9 cellular contexts compared by ENCODE assay signal in genomic region chr5:114360816-114361723, GRCh38. TPM values are rescaled to one million over a fixed set of nuclear protein-coding genes. Genes with fewer than 3 reads are reported as not detected.
A peak's percentile ranks its signal among the peaks of the same experiment; 100 is the strongest.
DNase-seq lines count a peak whose midpoint lies in the region; ATAC-seq and TF ChIP-seq lines count a peak whose summit lies in the region.
"Had no signal": no experiment of that assay in that cellular context is flagged by ENCODE, and none has a peak within 500 bp of the region (broad histone marks: within the 10 kb centered on the region; RNA-seq: fewer than 3 reads in every experiment).

No MANE protein-coding gene starts in this region.

- peak; percentile 1 for ATAC-seq in HG03159 (IDR thresholded peaks at IDR 0.05; ENCODE audit: unreplicated experiment)
- peak; percentile 23 to 79 (median 64) for ATAC-seq in heart right ventricle
- peak; percentile 19 to 65 (median 40) for ATAC-seq in psoas muscle
- no peak for ATAC-seq in HG02970 (IDR thresholded peaks at IDR 0.05; ENCODE audit: low FRiP score, unreplicated experiment)
- no peak for ATAC-seq in GM19452 (IDR thresholded peaks at IDR 0.05; ENCODE audit: unreplicated experiment)

- 0% methylated on average over 73 to 78 of the region's 78 CpGs for WGBS in heart right ventricle, 2 donors
- WGBS in psoas muscle, 3 donors = 1 to 2% (median 1%) methylated on average over 56 to 78 of the region's 78 CpGs

- H3K27ac ChIP-seq in heart right ventricle (peak overlapping the region in 8 of 10 donors; percentile 37 to 84 (median 73)), psoas muscle (peak overlapping the region; percentile 58)

- H3K4me3 ChIP-seq in heart right ventricle (peak overlapping the region; percentile 65 to 94 (median 82)), psoas muscle (peak overlapping the region; percentile 86)

- peak; percentile 8 for DNase-seq in activated CD4-positive, alpha-beta T cell treated with anti-CD3 and anti-CD28 coated beads for 48 hours
- DNase-seq in activated CD4-positive, alpha-beta T cell treated with anti-CD3 and anti-CD28 coated beads for 4 hours = no peak
- peak; percentile 18 for DNase-seq in SW480 (ENCODE audit: low spot score)
- peak; percentile 27 to 28 for DNase-seq in heart right ventricle
- DNase-seq in psoas muscle = peak; percentile 34 to 51

- H3K9me3 ChIP-seq in heart right ventricle (no peaks in the 10 kb centered on the region), psoas muscle (no peaks in the 10 kb centered on the region)

- peaks cover 7 to 35% (median 21%) of the 10 kb centered on the region in 9 donors for H3K4me1 ChIP-seq in heart right ventricle
- peaks cover 5% of the 10 kb centered on the region for H3K4me1 ChIP-seq in psoas muscle

- no peaks in the 10 kb centered on the region for H3K36me3 ChIP-seq in heart right ventricle
- H3K36me3 ChIP-seq in psoas muscle (ENCODE audit: insufficient read depth in 1 of 2, low read depth in 1 of 2) = no peaks in the 10 kb centered on the region

- peaks cover 0 to 67% (median 27%) of the 10 kb centered on the region in 7 donors for H3K27me3 ChIP-seq in heart right ventricle
- peaks cover 3 to 20% (median 6%) of the 10 kb centered on the region in 3 donors for H3K27me3 ChIP-seq in psoas muscle (ENCODE audit: insufficient read depth in 3 of 3, low read length in 2 of 3)

- intact Hi-C loops in heart right ventricle (cut with DNase I) (loop anchor here in 5 of 10 donors (5.0 to 10.0 kb wide), 4 partner anchors 84 to 256 kb away; no protein-coding TSS in a partner anchor), psoas muscle (cut with DNase I) (no loop called here)

- TF ChIP-seq CTCF in heart right ventricle (IDR thresholded peaks at IDR 0.05) (peak in 7 of 9 donors; percentile 24 to 62 (median 36)), psoas muscle (IDR thresholded peaks at IDR 0.05) (peak; percentile 31)

RNA-seq across cellular contexts. Expression of gene KCNN2, which starts 0.8 kb away (rescaled TPM):
- total RNA-seq in heart right ventricle (10 to 100 TPM in 1 of 10 donors, 1 to 10 TPM in 9; 4.7 to 10.7 (median 7.6) TPM), psoas muscle (1 to 10 TPM in 3 of 4 donors, under 1 TPM in 1; 0.59 to 2.9 (median 1.3) TPM)
- polyA plus RNA-seq in heart right ventricle (1 to 10 TPM; 1.0 to 9.6 TPM), psoas muscle (under 1 TPM; 0.20 to 0.63 (median 0.57) TPM)
- total RNA-seq: activated CD8-positive, alpha-beta memory T cell treated with anti-CD3 and anti-CD28 coated beads for 36 hours had no signal

Comparison
In these comparisons a context has a peak if more than half of its experiments do, and no peak if none do; other contexts are left out.
1. DNase-seq: peak in activated CD4-positive, alpha-beta T cell treated with anti-CD3 and anti-CD28 coated beads for 48 hours (single experiment), SW480 (single experiment), heart right ventricle (2 of 2) and psoas muscle (2 of 2); none in activated CD4-positive, alpha-beta T cell treated with anti-CD3 and anti-CD28 coated beads for 4 hours (0 of 2).
2. ATAC-seq: peak in HG03159 (single experiment), heart right ventricle (8 of 8) and psoas muscle (4 of 4); none in HG02970 (single experiment) and GM19452 (single experiment).